ENCODE assay signal across 1 cellular context in the genomic region with DNA sequence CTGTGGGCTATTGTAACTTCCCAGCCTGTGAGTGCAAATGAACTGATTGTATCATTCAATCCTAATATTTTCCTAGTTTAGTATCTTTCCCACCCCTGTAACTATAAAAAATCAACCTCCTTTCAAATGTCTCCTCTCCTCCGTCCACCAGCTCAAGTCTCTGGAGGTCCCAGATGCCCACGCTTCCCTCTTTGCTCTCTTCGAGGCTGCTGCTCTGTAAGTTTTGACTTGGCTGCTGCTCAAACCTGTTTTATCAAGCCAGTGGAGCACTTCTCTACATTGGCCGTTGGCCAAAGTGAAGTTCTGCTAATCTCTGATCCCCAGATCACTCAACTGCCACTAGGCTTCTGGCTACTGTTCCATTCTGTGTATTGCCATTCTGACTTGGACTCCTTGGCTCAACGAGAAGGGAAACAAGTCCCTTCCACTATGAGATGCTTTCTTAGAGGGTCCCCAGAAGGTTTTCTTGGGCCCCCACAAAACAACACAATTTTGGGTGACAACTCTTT.
TF ChIP-seq lines count a peak whose summit lies in the region.

No MANE protein-coding gene starts in this region.

TF ChIP-seq in GM23338, 12 proteins besides CTCF, POLR2A, EP300 and RAD21 (continued from another document):
- TF ChIP-seq, protein P1, sequence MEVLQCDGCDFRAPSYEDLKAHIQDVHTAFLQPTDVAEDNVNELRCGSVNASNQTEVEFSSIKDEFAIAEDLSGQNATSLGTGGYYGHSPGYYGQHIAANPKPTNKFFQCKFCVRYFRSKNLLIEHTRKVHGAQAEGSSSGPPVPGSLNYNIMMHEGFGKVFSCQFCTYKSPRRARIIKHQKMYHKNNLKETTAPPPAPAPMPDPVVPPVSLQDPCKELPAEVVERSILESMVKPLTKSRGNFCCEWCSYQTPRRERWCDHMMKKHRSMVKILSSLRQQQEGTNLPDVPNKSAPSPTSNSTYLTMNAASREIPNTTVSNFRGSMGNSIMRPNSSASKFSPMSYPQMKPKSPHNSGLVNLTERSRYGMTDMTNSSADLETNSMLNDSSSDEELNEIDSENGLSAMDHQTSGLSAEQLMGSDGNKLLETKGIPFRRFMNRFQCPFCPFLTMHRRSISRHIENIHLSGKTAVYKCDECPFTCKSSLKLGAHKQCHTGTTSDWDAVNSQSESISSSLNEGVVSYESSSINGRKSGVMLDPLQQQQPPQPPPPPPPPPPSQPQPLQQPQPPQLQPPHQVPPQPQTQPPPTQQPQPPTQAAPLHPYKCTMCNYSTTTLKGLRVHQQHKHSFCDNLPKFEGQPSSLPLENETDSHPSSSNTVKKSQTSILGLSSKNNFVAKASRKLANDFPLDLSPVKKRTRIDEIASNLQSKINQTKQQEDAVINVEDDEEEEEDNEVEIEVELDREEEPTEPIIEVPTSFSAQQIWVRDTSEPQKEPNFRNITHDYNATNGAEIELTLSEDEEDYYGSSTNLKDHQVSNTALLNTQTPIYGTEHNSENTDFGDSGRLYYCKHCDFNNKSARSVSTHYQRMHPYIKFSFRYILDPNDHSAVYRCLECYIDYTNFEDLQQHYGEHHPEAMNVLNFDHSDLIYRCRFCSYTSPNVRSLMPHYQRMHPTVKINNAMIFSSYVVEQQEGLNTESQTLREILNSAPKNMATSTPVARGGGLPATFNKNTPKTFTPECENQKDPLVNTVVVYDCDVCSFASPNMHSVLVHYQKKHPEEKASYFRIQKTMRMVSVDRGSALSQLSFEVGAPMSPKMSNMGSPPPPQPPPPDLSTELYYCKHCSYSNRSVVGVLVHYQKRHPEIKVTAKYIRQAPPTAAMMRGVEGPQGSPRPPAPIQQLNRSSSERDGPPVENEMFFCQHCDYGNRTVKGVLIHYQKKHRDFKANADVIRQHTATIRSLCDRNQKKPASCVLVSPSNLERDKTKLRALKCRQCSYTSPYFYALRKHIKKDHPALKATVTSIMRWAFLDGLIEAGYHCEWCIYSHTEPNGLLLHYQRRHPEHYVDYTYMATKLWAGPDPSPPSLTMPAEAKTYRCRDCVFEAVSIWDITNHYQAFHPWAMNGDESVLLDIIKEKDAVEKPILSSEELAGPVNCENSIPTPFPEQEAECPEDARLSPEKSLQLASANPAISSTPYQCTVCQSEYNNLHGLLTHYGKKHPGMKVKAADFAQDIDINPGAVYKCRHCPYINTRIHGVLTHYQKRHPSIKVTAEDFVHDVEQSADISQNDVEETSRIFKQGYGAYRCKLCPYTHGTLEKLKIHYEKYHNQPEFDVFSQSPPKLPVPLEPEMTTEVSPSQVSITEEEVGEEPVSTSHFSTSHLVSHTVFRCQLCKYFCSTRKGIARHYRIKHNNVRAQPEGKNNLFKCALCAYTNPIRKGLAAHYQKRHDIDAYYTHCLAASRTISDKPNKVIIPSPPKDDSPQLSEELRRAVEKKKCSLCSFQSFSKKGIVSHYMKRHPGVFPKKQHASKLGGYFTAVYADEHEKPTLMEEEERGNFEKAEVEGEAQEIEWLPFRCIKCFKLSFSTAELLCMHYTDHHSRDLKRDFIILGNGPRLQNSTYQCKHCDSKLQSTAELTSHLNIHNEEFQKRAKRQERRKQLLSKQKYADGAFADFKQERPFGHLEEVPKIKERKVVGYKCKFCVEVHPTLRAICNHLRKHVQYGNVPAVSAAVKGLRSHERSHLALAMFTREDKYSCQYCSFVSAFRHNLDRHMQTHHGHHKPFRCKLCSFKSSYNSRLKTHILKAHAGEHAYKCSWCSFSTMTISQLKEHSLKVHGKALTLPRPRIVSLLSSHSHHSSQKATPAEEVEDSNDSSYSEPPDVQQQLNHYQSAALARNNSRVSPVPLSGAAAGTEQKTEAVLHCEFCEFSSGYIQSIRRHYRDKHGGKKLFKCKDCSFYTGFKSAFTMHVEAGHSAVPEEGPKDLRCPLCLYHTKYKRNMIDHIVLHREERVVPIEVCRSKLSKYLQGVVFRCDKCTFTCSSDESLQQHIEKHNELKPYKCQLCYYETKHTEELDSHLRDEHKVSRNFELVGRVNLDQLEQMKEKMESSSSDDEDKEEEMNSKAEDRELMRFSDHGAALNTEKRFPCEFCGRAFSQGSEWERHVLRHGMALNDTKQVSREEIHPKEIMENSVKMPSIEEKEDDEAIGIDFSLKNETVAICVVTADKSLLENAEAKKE (CRISPR knock-in tag; IDR thresholded peaks at IDR 0.05) = no peak
- no peak for TF ChIP-seq POLR2AphosphoS5 (IDR thresholded peaks at IDR 0.05; ENCODE audit: low read depth)
- TF ChIP-seq ZNF114 (CRISPR knock-in tag; IDR thresholded peaks at IDR 0.05) = no peak
- TF ChIP-seq JUNB (IDR thresholded peaks at IDR 0.05; ENCODE audit: unreplicated experiment) = no peak
